ENCODE assay signal across 30 cellular contexts in the genomic region with DNA sequence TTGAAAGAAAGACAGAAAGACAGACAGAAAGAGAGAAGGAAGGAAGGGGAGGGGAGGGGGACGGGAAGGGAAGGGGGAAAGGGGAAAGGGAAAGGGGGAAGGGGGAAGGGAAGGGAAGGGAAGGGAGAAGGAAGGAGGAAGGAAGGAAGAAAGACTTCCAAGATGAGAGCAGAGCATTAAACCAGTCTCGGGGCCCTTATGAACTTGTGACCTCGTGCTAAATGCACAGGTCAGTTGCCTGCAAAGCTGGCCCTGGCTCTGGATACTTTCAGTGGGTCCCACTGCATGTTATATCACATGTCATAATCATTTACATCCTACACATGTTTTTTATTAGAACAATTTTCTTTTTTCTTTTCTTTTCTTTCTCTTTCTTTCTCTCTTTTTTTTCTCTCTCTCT.
"Had no signal": no experiment of that assay in that cellular context is flagged by ENCODE, and none has a peak within 500 bp of the region (broad histone marks: within the 10 kb centered on the region; RNA-seq: fewer than 3 reads in every experiment).

No MANE protein-coding gene starts in this region.

- H3K4me3 ChIP-seq: neural progenitor cell, ovary, psoas muscle, skin epidermis, smooth muscle cell, spleen, suprapubic skin, testis, tibial artery, transverse colon, upper lobe of right lung, uterus had no signal

- H3K9me3 Mint-ChIP-seq: natural killer cell; nephron; neural progenitor cell; stimulated activated memory B cell treated with anti-CD40 and anti-IgM and Interleukin-4, amounts not matched to agents 10 μg/mL and 1 μg/mL and 100 μg/mL, for 72 hours; stimulated activated naive CD8-positive, alpha-beta T cell treated with anti-CD3 and anti-CD28 coated beads, Interleukin-15, amount 100 ng/mL, for 72 hours; type B pancreatic cell had no signal

- H3K4me3 Mint-ChIP-seq: natural killer cell; nephron; neural progenitor cell; stimulated activated memory B cell treated with anti-CD40 and anti-IgM and Interleukin-4, amounts not matched to agents 10 μg/mL and 1 μg/mL and 100 μg/mL, for 72 hours; stimulated activated naive CD8-positive, alpha-beta T cell treated with anti-CD3 and anti-CD28 coated beads, Interleukin-15, amount 100 ng/mL, for 72 hours; type B pancreatic cell had no signal

- H2AFZ ChIP-seq: neural progenitor cell, parathyroid adenoma had no signal

- H3K27ac Mint-ChIP-seq: natural killer cell; progenitor cell of endocrine pancreas; stimulated activated memory B cell treated with anti-CD40 and anti-IgM and Interleukin-4, amounts not matched to agents 10 μg/mL and 1 μg/mL and 100 μg/mL, for 72 hours; stimulated activated naive CD8-positive, alpha-beta T cell treated with anti-CD3 and anti-CD28 coated beads, Interleukin-15, amount 100 ng/mL, for 72 hours; type B pancreatic cell had no signal

- ATAC-seq: natural killer cell; psoas muscle; right cardiac atrium; sciatic nerve; stimulated activated memory B cell treated with anti-CD40 and anti-IgM and Interleukin-4, amounts not matched to agents 10 μg/mL and 1 μg/mL and 100 μg/mL, for 72 hours; stimulated activated naive CD8-positive, alpha-beta T cell treated with anti-CD3 and anti-CD28 coated beads, Interleukin-15, amount 100 ng/mL, for 72 hours; stimulated activated naive CD8-positive, alpha-beta T cell treated with anti-CD3 and anti-CD28 coated beads, Interleukin-15, Interleukin-2, amounts not matched to agents 100 U/mL and 50 U/mL, for 24 hours; upper lobe of right lung had no signal

- H3K9me3 ChIP-seq: ovary, psoas muscle, spleen, suprapubic skin, testis, tibial artery, transverse colon, upper lobe of right lung, uterus had no signal

- H3K27me3 ChIP-seq: neural progenitor cell, ovary, spleen, testis, tibial artery, transverse colon, upper lobe of right lung, uterus had no signal

- H3K36me3 ChIP-seq: neural progenitor cell, ovary, spleen, suprapubic skin, tibial artery, transverse colon, upper lobe of right lung, uterus had no signal

- H3K36me3 Mint-ChIP-seq: natural killer cell; neural progenitor cell; stimulated activated memory B cell treated with anti-CD40 and anti-IgM and Interleukin-4, amounts not matched to agents 10 μg/mL and 1 μg/mL and 100 μg/mL, for 72 hours; type B pancreatic cell had no signal

- H3K27ac ChIP-seq: neural progenitor cell, ovary, parathyroid adenoma, psoas muscle, skin epidermis, suprapubic skin, testis, tibial artery, upper lobe of right lung, uterus had no signal

- H3K9ac ChIP-seq: neural progenitor cell, parathyroid adenoma had no signal

- H3K79me2 ChIP-seq: parathyroid adenoma had no signal

- H3K27me3 Mint-ChIP-seq: progenitor cell of endocrine pancreas; stimulated activated naive CD8-positive, alpha-beta T cell treated with anti-CD3 and anti-CD28 coated beads, Interleukin-15, amount 100 ng/mL, for 72 hours; type B pancreatic cell had no signal

- H3K4me1 Mint-ChIP-seq: natural killer cell; stimulated activated memory B cell treated with anti-CD40 and anti-IgM and Interleukin-4, amounts not matched to agents 10 μg/mL and 1 μg/mL and 100 μg/mL, for 72 hours; stimulated activated naive CD8-positive, alpha-beta T cell treated with anti-CD3 and anti-CD28 coated beads, Interleukin-15, amount 100 ng/mL, for 72 hours had no signal

- H3K4me2 ChIP-seq: neural progenitor cell, smooth muscle cell had no signal

- H3K4me1 ChIP-seq: neural progenitor cell, parathyroid adenoma, psoas muscle, spleen, suprapubic skin, testis, tibial artery, upper lobe of right lung, uterus had no signal

- DNase-seq: natural killer cell; occipital lobe; ovary; psoas muscle; right cardiac atrium; spleen; stimulated activated CD4-positive, alpha-beta T cell treated with anti-CD3 and anti-CD28 coated beads, Interleukin-12 subunit alpha, Interleukin-12 subunit beta, amount 100 ng/mL, for 4 hours; stimulated activated CD4-positive, alpha-beta T cell treated with anti-CD3 and anti-CD28 coated beads, Interleukin-1b, Interleukin-23, amount 100 ng/mL, for 48 hours; stimulated activated CD4-positive, alpha-beta T cell treated with anti-CD3 and anti-CD28 coated beads, Interleukin-4, amount 100 ng/mL, for 1 hour; stimulated activated CD4-positive, alpha-beta T cell treated with anti-CD3 and anti-CD28 coated beads, Interleukin-4, amount 100 ng/mL, for 4 hours; stimulated activated CD8-positive, alpha-beta memory T cell treated with anti-CD3 and anti-CD28 coated beads, Interleukin-4, amount 100 ng/mL, for 48 hours; stimulated activated naive CD4-positive, alpha-beta T cell; stimulated activated naive CD8-positive, alpha-beta T cell treated with anti-CD3 and anti-CD28 coated beads, Interleukin-15, amount 100 ng/mL, for 72 hours; stimulated activated naive CD8-positive, alpha-beta T cell treated with anti-CD3 and anti-CD28 coated beads, Interleukin-15, Interleukin-2, amounts not matched to agents 100 U/mL and 50 U/mL, for 24 hours; substantia nigra; testis; tibial artery; transverse colon; upper lobe of right lung; uterus had no signal
